Comparison of ENCODE assay signal across 2 cellular contexts in the genomic region with DNA sequence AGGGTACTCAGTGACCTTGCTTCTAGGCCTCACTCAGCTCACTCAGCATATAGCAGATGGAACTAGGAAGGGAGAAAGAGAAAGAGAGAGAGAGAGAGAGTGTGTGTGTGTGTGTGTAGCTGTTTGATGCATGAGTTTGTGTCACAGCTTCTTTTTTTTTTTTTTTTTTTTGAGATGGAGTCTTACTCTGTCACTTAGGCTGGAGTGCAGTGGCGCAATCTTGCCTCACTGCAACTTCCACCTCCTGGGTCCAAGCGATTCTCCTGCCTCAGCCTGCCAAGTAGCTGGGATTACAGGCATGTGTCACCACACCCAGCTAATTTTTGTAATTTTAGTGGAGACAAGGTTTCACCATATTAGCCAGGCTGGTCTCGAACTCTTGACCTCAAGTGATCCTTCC. TPM values are rescaled to one million over a fixed set of nuclear protein-coding genes. Genes with fewer than 3 reads are reported as not detected.
"Had no signal": no experiment of that assay in that cellular context is flagged by ENCODE, and none has a peak within 500 bp of the region (broad histone marks: within the 10 kb centered on the region; RNA-seq: fewer than 3 reads in every experiment).

No MANE protein-coding gene starts in this region.

RNA-seq across cellular contexts. Expression of a gene that starts 16.3 kb away (rescaled TPM):
- total RNA-seq: fibroblast of lung, fibroblast of villous mesenchyme had no signal
- polyA plus RNA-seq: fibroblast of lung had no signal
